Comparison of ENCODE assay signal across 16 cellular contexts in the genomic region with DNA sequence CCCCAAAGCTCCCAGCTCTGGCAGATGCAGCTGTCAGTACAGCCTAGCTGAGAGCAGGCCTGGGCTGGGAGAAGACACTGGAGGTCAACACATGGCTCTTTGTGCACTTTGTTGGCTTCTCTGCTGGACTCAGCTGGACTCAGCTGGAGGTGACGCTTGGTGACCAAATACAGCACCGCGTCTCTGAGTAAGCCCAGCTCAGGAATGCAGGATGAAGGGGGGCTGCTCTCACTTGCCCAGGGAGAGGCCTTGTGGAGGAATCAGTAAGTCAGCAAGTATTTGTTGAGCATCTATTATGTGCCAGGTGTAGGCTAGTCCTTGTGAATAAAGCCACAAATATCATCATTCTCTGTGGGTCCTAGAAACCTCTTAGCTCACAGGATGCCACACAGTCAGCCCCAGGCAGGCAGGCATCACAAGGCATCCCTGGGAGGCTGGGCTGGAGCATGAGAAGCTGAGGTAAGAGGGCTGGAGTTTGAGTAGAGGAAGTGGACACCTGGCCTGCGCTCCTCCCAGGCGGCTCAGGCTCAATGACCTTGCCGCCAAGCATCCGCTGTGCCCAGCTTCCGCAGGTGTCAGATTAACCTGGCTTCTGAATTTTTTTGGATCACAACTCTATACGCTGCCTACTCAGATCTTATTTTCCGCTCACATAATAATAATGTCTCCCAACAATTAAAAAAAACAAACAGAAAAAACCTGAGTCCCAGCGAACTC.
DNase-seq lines count a peak whose midpoint lies in the region; ATAC-seq, FAIRE-seq and TF ChIP-seq lines count a peak whose summit lies in the region.
"Had no signal": no experiment of that assay in that cellular context is flagged by ENCODE, and none has a peak within 500 bp of the region (broad histone marks: within the 10 kb centered on the region; RNA-seq: fewer than 3 reads in every experiment).

No MANE protein-coding gene starts in this region.

- no peak for FAIRE-seq in RCC 7860 (lab: Jason Lieb, UNC)
- no peak for FAIRE-seq in GM12891 (lab: Jason Lieb, UNC)

- H4K20me1 ChIP-seq in fibroblast of lung (ENCODE audit: control insufficient read depth, extremely low read depth, insufficient read depth, low read length) (no peaks in the 10 kb centered on the region), neural progenitor cell (ENCODE audit: low read depth) (no peaks in the 10 kb centered on the region)

- no peak overlapping the region for H3K27ac Mint-ChIP-seq in neural progenitor cell
- H3K27ac Mint-ChIP-seq: activated T-cell treated with anti-CD3 and anti-CD28 coated beads, Interleukin-2, amount 50 U/mL, for 72 hours; CD8-positive, alpha-beta T cell; effector memory CD8-positive, alpha-beta T cell; T-cell had no signal

- H3K27ac ChIP-seq in fibroblast of lung (ENCODE audit: insufficient read depth, low read length): peak overlapping the region; percentile 67
- no peak overlapping the region for H3K27ac ChIP-seq in neural progenitor cell

- peak; percentile 44 for DNase-seq in Daoy (ENCODE audit: low read depth)
- DNase-seq in RCC 7860 (ENCODE audit: low spot score): peak; percentile 65
- DNase-seq in fibroblast of lung (ENCODE audit: low read depth in 2 of 2): peak; percentile 45 to 90
- peak; percentile 61 for DNase-seq in neural progenitor cell (ENCODE audit: low spot score)
- no peak for DNase-seq in GM12891 (ENCODE audit: insufficient read length, low spot score)
- DNase-seq in GM13976 (ENCODE audit: low spot score): no peak
- DNase-seq: activated CD4-positive, alpha-beta T cell treated with anti-CD3 and anti-CD28 coated beads for 1 hour; activated T-cell treated with anti-CD3 and anti-CD28 coated beads, Interleukin-2, amount 50 U/mL, for 72 hours; CD8-positive, alpha-beta T cell; effector memory CD8-positive, alpha-beta T cell; Kasumi-1; NCI-H2081 treated with DMSO at 0.1 percent for 48 hours; T-cell had no signal

- peaks cover 26% of the 10 kb centered on the region for H3K4me1 Mint-ChIP-seq in neural progenitor cell
- H3K4me1 Mint-ChIP-seq: T-cell had no signal

- no peak for TF ChIP-seq POLR2A in GM12891 (IDR thresholded peaks at IDR 0.05; ENCODE audit: low read depth, low read length)

- peaks cover 5% of the 10 kb centered on the region for H3K27me3 Mint-ChIP-seq in neural progenitor cell (ENCODE audit: insufficient read depth, low read depth)

- in situ Hi-C loops in GM13976 (cut with MboI; ENCODE audit: low sequenced_read_pairs, unreplicated experiment): no loop called here

- H3K4me3 Mint-ChIP-seq in neural progenitor cell: no peak overlapping the region
- H3K4me3 Mint-ChIP-seq: activated T-cell treated with anti-CD3 and anti-CD28 coated beads, Interleukin-2, amount 50 U/mL, for 72 hours; CD8-positive, alpha-beta T cell; effector memory CD8-positive, alpha-beta T cell; T-cell had no signal

- H3K9me3 ChIP-seq in fibroblast of lung (ENCODE audit: control insufficient read depth, insufficient read depth, low read depth, low read length) (no peaks in the 10 kb centered on the region), neural progenitor cell (ENCODE audit: low read depth) (no peaks in the 10 kb centered on the region)
- H3K9me3 ChIP-seq: stomach had no signal

- H3K4me1 ChIP-seq in fibroblast of lung (ENCODE audit: control insufficient read depth, extremely low read depth, insufficient read depth, low read length): peaks cover 9% of the 10 kb centered on the region
- peaks cover 20% of the 10 kb centered on the region for H3K4me1 ChIP-seq in neural progenitor cell

- H3K79me2 ChIP-seq in fibroblast of lung (ENCODE audit: control insufficient read depth, insufficient read depth, low read length): no peaks in the 10 kb centered on the region
- no peaks in the 10 kb centered on the region for H3K79me2 ChIP-seq in neural progenitor cell (ENCODE audit: low read depth)

- TF ChIP-seq CTCF in fibroblast of lung (conservative IDR thresholded peaks at IDR 0.05 in 1 of 2, IDR thresholded peaks at IDR 0.05 in 1 of 2; ENCODE audit: low read depth in 1 of 2, low read length in 2 of 2) (no peak), neural progenitor cell (IDR thresholded peaks at IDR 0.05) (no peak), GM13976 (IDR thresholded peaks at IDR 0.05; ENCODE audit: borderline replicate concordance, control extremely low read depth, extremely low read depth, insufficient read depth, missing control alignments) (no peak)

- H3K9me3 Mint-ChIP-seq in neural progenitor cell: no peaks in the 10 kb centered on the region
- H3K9me3 Mint-ChIP-seq: activated T-cell treated with anti-CD3 and anti-CD28 coated beads, Interleukin-2, amount 50 U/mL, for 72 hours; CD8-positive, alpha-beta T cell; effector memory CD8-positive, alpha-beta T cell; T-cell had no signal

- no peak overlapping the region for H3K4me2 ChIP-seq in fibroblast of lung (ENCODE audit: extremely low read depth, insufficient read depth, low read length)
- peak overlapping the region; percentile 27 for H3K4me2 ChIP-seq in neural progenitor cell

- H3K36me3 Mint-ChIP-seq in neural progenitor cell: no peaks in the 10 kb centered on the region
- H3K36me3 Mint-ChIP-seq: CD8-positive, alpha-beta T cell; T-cell had no signal

- H3K4me3 ChIP-seq in fibroblast of lung (replicated peaks in 1 of 4; ENCODE audit: control extremely low read depth in 1 of 4, insufficient read depth in 1 of 4, low read depth in 3 of 4, low read length in 4 of 4) (no peak overlapping the region), neural progenitor cell (no peak overlapping the region)
- H3K4me3 ChIP-seq: stomach had no signal

- no peaks in the 10 kb centered on the region for H3K36me3 ChIP-seq in fibroblast of lung (ENCODE audit: control insufficient read depth, insufficient read depth, low read length)
- no peaks in the 10 kb centered on the region for H3K36me3 ChIP-seq in neural progenitor cell
- H3K36me3 ChIP-seq: stomach had no signal

- no peak overlapping the region for H2AFZ ChIP-seq in fibroblast of lung (ENCODE audit: low read length)
- H2AFZ ChIP-seq in neural progenitor cell (replicated peaks): no peak overlapping the region

- H3K9ac ChIP-seq in fibroblast of lung (ENCODE audit: insufficient read depth, low read length) (no peak overlapping the region), neural progenitor cell (no peak overlapping the region)

- H3F3A ChIP-seq in neural progenitor cell (ENCODE audit: low read depth): peaks cover 7% of the 10 kb centered on the region

- H3K27me3 ChIP-seq in fibroblast of lung (ENCODE audit: control insufficient read depth, insufficient read depth, low read length): no peaks in the 10 kb centered on the region
- no peaks in the 10 kb centered on the region for H3K27me3 ChIP-seq in neural progenitor cell
- H3K27me3 ChIP-seq: stomach had no signal

- ATAC-seq in HG02981 (IDR thresholded peaks at IDR 0.05; ENCODE audit: unreplicated experiment) (no peak), HG03521 (IDR thresholded peaks at IDR 0.05; ENCODE audit: unreplicated experiment) (no peak)
- ATAC-seq: activated T-cell treated with anti-CD3 and anti-CD28 coated beads, Interleukin-2, amount 50 U/mL, for 72 hours; CD8-positive, alpha-beta T cell; effector memory CD8-positive, alpha-beta T cell; T-cell had no signal

TF ChIP-seq in GM12891, 5 proteins besides CTCF, POLR2A, EP300 and RAD21:
- TF ChIP-seq POU2F2 (IDR thresholded peaks at IDR 0.05; ENCODE audit: low read depth, low read length): no peak
- no peak for TF ChIP-seq SPI1 (IDR thresholded peaks at IDR 0.05; ENCODE audit: low read depth, low read length)
- no peak for TF ChIP-seq POLR2AphosphoS5 (IDR thresholded peaks at IDR 0.05; ENCODE audit: low read depth, low read length)
- TF ChIP-seq PAX5 (IDR thresholded peaks at IDR 0.05; ENCODE audit: insufficient read depth, low read length, severe bottlenecking): no peak
- TF ChIP-seq TAF1 (IDR thresholded peaks at IDR 0.05; ENCODE audit: low read depth, low read length): no peak

Comparison
In these comparisons a context has a peak if more than half of its experiments do, and no peak if none do; other contexts are left out.
1. DNase-seq: peak in Daoy (single experiment), RCC 7860 (single experiment), fibroblast of lung (2 of 2) and neural progenitor cell (single experiment); none in GM12891 (single experiment) and GM13976 (single experiment).